Comparison of ENCODE assay signal across 26 cellular contexts in the genomic region with DNA sequence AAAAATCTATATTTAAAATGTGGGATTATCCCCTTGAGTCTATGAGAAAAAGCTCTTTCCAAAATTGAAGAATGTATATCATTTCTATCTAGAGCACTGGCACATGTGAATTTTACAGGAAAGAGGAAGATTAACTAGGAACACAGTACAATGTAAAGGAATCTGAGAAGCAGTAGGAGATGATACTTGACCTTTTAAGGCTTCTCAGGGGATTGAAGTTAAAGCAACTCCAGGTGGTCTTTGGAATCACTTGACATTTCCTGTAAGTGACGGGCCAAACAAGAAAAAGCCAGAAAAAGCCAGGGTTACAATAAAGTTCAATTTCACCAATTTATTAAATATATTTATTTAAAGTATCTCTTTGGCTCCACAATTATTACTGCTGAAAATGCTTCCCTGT.
"Had no signal": no experiment of that assay in that cellular context is flagged by ENCODE, and none has a peak within 500 bp of the region (broad histone marks: within the 10 kb centered on the region; RNA-seq: fewer than 3 reads in every experiment).

No MANE protein-coding gene starts in this region.

- H3K27me3 ChIP-seq: neutrophil, pancreas, right lobe of liver, sigmoid colon, stomach, thyroid gland, tibial nerve, upper lobe of left lung, vagina had no signal

- H3K27ac ChIP-seq: neutrophil, pancreas, prostate gland, right lobe of liver, sigmoid colon, stomach, thoracic aorta, thyroid gland, tibial nerve, upper lobe of left lung, vagina had no signal

- H3K27ac Mint-ChIP-seq: natural killer cell treated with Interleukin-12 subunit alpha and Interleukin-12 subunit beta and Interleukin-15 and Interleukin-18, amount 100 ng/mL, for 72 hours; nephron progenitor cell; stimulated activated effector memory CD8-positive, alpha-beta T cell treated with anti-CD3 and anti-CD28 coated beads, Interleukin-12 subunit alpha, Interleukin-12 subunit beta, amount 100 ng/mL, for 72 hours; stimulated activated naive B cell treated with anti-CD40 and anti-IgM and Interleukin-4, amounts not matched to agents 10 μg/mL and 1 μg/mL and 100 μg/mL, for 72 hours; stimulated activated naive CD8-positive, alpha-beta T cell treated with anti-CD3 and anti-CD28 coated beads, Interleukin-15, Interleukin-2, amounts not matched to agents 100 ng/mL and 50 ng/mL, for 24 hours had no signal

- ATAC-seq: natural killer cell treated with Interleukin-12 subunit alpha and Interleukin-12 subunit beta and Interleukin-15 and Interleukin-18, amount 100 ng/mL, for 72 hours; pancreas; right cardiac atrium; right lobe of liver; stimulated activated effector memory CD8-positive, alpha-beta T cell treated with anti-CD3 and anti-CD28 coated beads, Interleukin-12 subunit alpha, Interleukin-12 subunit beta, amount 100 ng/mL, for 72 hours; stimulated activated naive B cell treated with anti-CD40 and anti-IgM and Interleukin-4, amounts not matched to agents 10 μg/mL and 1 μg/mL and 100 μg/mL, for 72 hours had no signal

- H3K36me3 Mint-ChIP-seq: natural killer cell treated with Interleukin-12 subunit alpha and Interleukin-12 subunit beta and Interleukin-15 and Interleukin-18, amount 100 ng/mL, for 72 hours; stimulated activated effector memory CD8-positive, alpha-beta T cell treated with anti-CD3 and anti-CD28 coated beads, Interleukin-12 subunit alpha, Interleukin-12 subunit beta, amount 100 ng/mL, for 72 hours; stimulated activated naive B cell treated with anti-CD40 and anti-IgM and Interleukin-4, amounts not matched to agents 10 μg/mL and 1 μg/mL and 100 μg/mL, for 72 hours had no signal

- H3K4me1 Mint-ChIP-seq: neural crest cell; stimulated activated effector memory CD8-positive, alpha-beta T cell treated with anti-CD3 and anti-CD28 coated beads, Interleukin-12 subunit alpha, Interleukin-12 subunit beta, amount 100 ng/mL, for 72 hours; stimulated activated naive B cell treated with anti-CD40 and anti-IgM and Interleukin-4, amounts not matched to agents 10 μg/mL and 1 μg/mL and 100 μg/mL, for 72 hours had no signal

- H3K4me1 ChIP-seq: pancreas, prostate gland, right lobe of liver, sigmoid colon, stomach, thyroid gland, tibial nerve, upper lobe of left lung, vagina had no signal

- H3K27me3 Mint-ChIP-seq: natural killer cell treated with Interleukin-12 subunit alpha and Interleukin-12 subunit beta and Interleukin-15 and Interleukin-18, amount 100 ng/mL, for 72 hours; stimulated activated naive B cell treated with anti-CD40 and anti-IgM and Interleukin-4, amounts not matched to agents 10 μg/mL and 1 μg/mL and 100 μg/mL, for 72 hours; stimulated activated naive CD8-positive, alpha-beta T cell treated with anti-CD3 and anti-CD28 coated beads, Interleukin-15, Interleukin-2, amounts not matched to agents 100 ng/mL and 50 ng/mL, for 24 hours had no signal

- H3K9me3 ChIP-seq: neutrophil, pancreas, prostate gland, right lobe of liver, thoracic aorta, thyroid gland, tibial nerve, vagina had no signal

- H3K4me3 Mint-ChIP-seq: natural killer cell treated with Interleukin-12 subunit alpha and Interleukin-12 subunit beta and Interleukin-15 and Interleukin-18, amount 100 ng/mL, for 72 hours; nephron progenitor cell; neural crest cell; stimulated activated effector memory CD8-positive, alpha-beta T cell treated with anti-CD3 and anti-CD28 coated beads, Interleukin-12 subunit alpha, Interleukin-12 subunit beta, amount 100 ng/mL, for 72 hours; stimulated activated naive B cell treated with anti-CD40 and anti-IgM and Interleukin-4, amounts not matched to agents 10 μg/mL and 1 μg/mL and 100 μg/mL, for 72 hours; stimulated activated naive CD8-positive, alpha-beta T cell treated with anti-CD3 and anti-CD28 coated beads, Interleukin-15, Interleukin-2, amounts not matched to agents 100 ng/mL and 50 ng/mL, for 24 hours had no signal

- H3K4me3 ChIP-seq: pancreas, prostate gland, right lobe of liver, sigmoid colon, stomach, thoracic aorta, thyroid gland, tibial nerve, upper lobe of left lung, vagina had no signal

- DNase-seq: nephron progenitor cell; nucleus accumbens; pancreas; right cardiac atrium; right lobe of liver; sigmoid colon; small intestine; stimulated activated CD4-positive, alpha-beta T cell treated with anti-CD3 and anti-CD28 coated beads, Interleukin-15, amount 100 ng/mL, for 24 hours; stimulated activated CD4-positive, alpha-beta T cell treated with anti-CD3 and anti-CD28 coated beads, Interleukin-2, amount 100 ng/mL, for 24 hours; stimulated activated CD4-positive, alpha-beta T cell treated with anti-CD3 and anti-CD28 coated beads, Interleukin-2, amount 100 ng/mL, for 48 hours; stimulated activated CD4-positive, alpha-beta T cell treated with anti-CD3 and anti-CD28 coated beads, Interleukin-4, amount 100 ng/mL, for 24 hours; stimulated activated naive B cell treated with anti-CD40 and anti-IgM and Interleukin-4, amounts not matched to agents 10 μg/mL and 1 μg/mL and 100 μg/mL, for 72 hours; stimulated activated naive CD4-positive, alpha-beta T cell treated with Interleukin-2 at 50 U/mL for 16 hours; stomach; thyroid gland; trophoblast cell; upper lobe of left lung had no signal

- H3K36me3 ChIP-seq: neutrophil, pancreas, prostate gland, right lobe of liver, sigmoid colon, stomach, thoracic aorta, thyroid gland, tibial nerve, upper lobe of left lung, vagina had no signal
